In genomic region chr5:107937710-107938355, GRCh38 we compare ENCODE assay signal across 23 cellular contexts.
A peak's percentile ranks its signal among the peaks of the same experiment; 100 is the strongest.
DNase-seq lines count a peak whose midpoint lies in the region; TF ChIP-seq lines count a peak whose summit lies in the region.
"Had no signal": no experiment of that assay in that cellular context is flagged by ENCODE, and none has a peak within 500 bp of the region (broad histone marks: within the 10 kb centered on the region; RNA-seq: fewer than 3 reads in every experiment).

No MANE protein-coding gene starts in this region.

- no peak for TF ChIP-seq POLR2A in prostate gland (IDR thresholded peaks at IDR 0.05)

- H3K36me3 ChIP-seq in ectodermal cell (ENCODE audit: control insufficient read depth, insufficient read depth, low read length) (no peaks in the 10 kb centered on the region), iPS-18a (ENCODE audit: control insufficient read depth, low read depth, low read length) (no peaks in the 10 kb centered on the region), prostate gland (no peaks in the 10 kb centered on the region)
- H3K36me3 ChIP-seq: lower lobe of right lung, neutrophil, tibial artery had no signal

- intact Hi-C loops in prostate gland (cut with DNase I) = no loop called here

- WGBS in ectodermal cell, 2 experiments = 90 to 95% methylated on average over 7 of the region's 7 CpGs
- 78% methylated on average over 7 of the region's 7 CpGs for WGBS in prostate gland

- DNase-seq in NCI-H2227 treated with DMSO at 0.1 percent for 48 hours (lab: John Stamatoyannopoulos, UW) = peak; percentile 37
- DNase-seq in NCI-H2227 (lab: John Stamatoyannopoulos, UW; ENCODE audit: unreplicated experiment) = no peak
- DNase-seq in retina = peak; percentile 55
- no peak for DNase-seq in DMS79 (lab: John Stamatoyannopoulos, UW)
- no peak for DNase-seq in GM20000 (ENCODE audit: low spot score)
- no peak for DNase-seq in prostate gland (ENCODE audit: low spot score)
- DNase-seq: activated CD4-positive, alpha-beta T cell treated with anti-CD3 and anti-CD28 coated beads for 4 hours; activated CD8-positive, alpha-beta memory T cell treated with anti-CD3 and anti-CD28 coated beads for 24 hours; activated gamma-delta T cell; activated naive CD8-positive, alpha-beta T cell treated with anti-CD3 and anti-CD28 coated beads, Interleukin-2, amount 10 ng/mL, durations not matched to agents 7 days and 5 days; activated T-cell treated with anti-CD3 and anti-CD28 coated beads, Interleukin-2, amount 50 U/mL, for 1 hour; Calu3; EL; GOT3; lower lobe of right lung; NCI-H1092 treated with DMSO at 0.1 percent for 48 hours; NCI-H187 treated with DMSO at 0.1 percent for 48 hours; stimulated activated naive CD8-positive, alpha-beta T cell treated with anti-CD3 and anti-CD28 coated beads, Interleukin-15, amount 100 ng/mL, for 72 hours; T-helper 2 cell; tibial artery had no signal

- no peaks in the 10 kb centered on the region for H3K9me3 ChIP-seq in ectodermal cell (ENCODE audit: control insufficient read depth, low read length)
- no peaks in the 10 kb centered on the region for H3K9me3 ChIP-seq in iPS-18a (ENCODE audit: control insufficient read depth, low read depth, low read length)
- H3K9me3 ChIP-seq in prostate gland = no peaks in the 10 kb centered on the region
- H3K9me3 ChIP-seq: lower lobe of right lung, neutrophil, tibial artery had no signal

- H3K27ac ChIP-seq in ectodermal cell (ENCODE audit: insufficient read depth, low read depth, low read length, poor library complexity, severe bottlenecking) (peak overlapping the region; percentile 80), iPS-18a (ENCODE audit: low read length) (no peak overlapping the region), prostate gland (no peak overlapping the region)
- H3K27ac ChIP-seq: lower lobe of right lung, neutrophil, tibial artery had no signal

- H3K27me3 ChIP-seq in ectodermal cell (ENCODE audit: control insufficient read depth, insufficient read depth, low read length, poor library complexity, severe bottlenecking) = no peaks in the 10 kb centered on the region
- no peaks in the 10 kb centered on the region for H3K27me3 ChIP-seq in iPS-18a (ENCODE audit: control insufficient read depth, insufficient read depth, low read length)
- no peaks in the 10 kb centered on the region for H3K27me3 ChIP-seq in prostate gland (replicated peaks; ENCODE audit: insufficient read depth)
- H3K27me3 ChIP-seq: neutrophil, tibial artery had no signal

- H3K9ac ChIP-seq in iPS-18a (ENCODE audit: low read length) = peak overlapping the region; percentile 3

- TF ChIP-seq CTCF in GM20000 (IDR thresholded peaks at IDR 0.05; ENCODE audit: extremely low read depth, missing control alignments) (no peak), prostate gland (IDR thresholded peaks at IDR 0.05) (no peak)

- H3K4me3 ChIP-seq in ectodermal cell (ENCODE audit: insufficient read depth, low read depth, low read length) = no peak overlapping the region
- H3K4me3 ChIP-seq in iPS-18a (ENCODE audit: low read length) = no peak overlapping the region
- H3K4me3 ChIP-seq in prostate gland = no peak overlapping the region
- H3K4me3 ChIP-seq: lower lobe of right lung, tibial artery had no signal

- H3K4me1 ChIP-seq in ectodermal cell (ENCODE audit: control insufficient read depth, insufficient read depth, low read length) (peaks cover 18% of the 10 kb centered on the region), iPS-18a (ENCODE audit: control insufficient read depth, low read depth, low read length) (peaks cover 38% of the 10 kb centered on the region), prostate gland (replicated peaks) (no peaks in the 10 kb centered on the region)
- H3K4me1 ChIP-seq: lower lobe of right lung, tibial artery had no signal

Comparison
In these comparisons a context has a peak if more than half of its experiments do, and no peak if none do; other contexts are left out.
1. DNase-seq: peak in NCI-H2227 treated with DMSO at 0.1 percent for 48 hours (single experiment) and retina (single experiment); none in NCI-H2227 (single experiment), DMS79 (single experiment), GM20000 (single experiment) and prostate gland (single experiment).